16 cellular contexts compared by ENCODE assay signal in the genomic region with DNA sequence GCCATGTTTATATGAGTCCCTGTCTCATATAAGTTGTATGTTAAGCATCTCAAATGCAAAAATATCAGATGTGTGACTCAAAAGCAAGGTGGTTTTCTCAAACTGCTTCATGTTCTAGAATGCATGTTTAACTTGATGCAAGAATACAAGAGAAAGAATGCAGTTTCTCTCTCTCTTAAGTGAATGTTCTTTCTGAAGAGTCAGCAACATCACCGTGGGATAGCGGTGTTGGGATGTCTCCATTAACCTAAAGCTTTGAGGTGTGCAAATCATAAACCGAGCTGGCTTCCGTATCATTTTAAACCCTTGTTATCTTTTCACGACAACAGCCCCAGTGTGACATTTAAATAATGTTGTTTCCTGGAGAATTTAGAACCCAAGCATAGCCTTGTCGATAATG. TPM values are rescaled to one million over a fixed set of nuclear protein-coding genes. Genes with fewer than 3 reads are reported as not detected.
DNase-seq lines count a peak whose midpoint lies in the region; ATAC-seq, FAIRE-seq and TF ChIP-seq lines count a peak whose summit lies in the region.
"Had no signal": no experiment of that assay in that cellular context is flagged by ENCODE, and none has a peak within 500 bp of the region (broad histone marks: within the 10 kb centered on the region; RNA-seq: fewer than 3 reads in every experiment).

No MANE protein-coding gene starts in this region.

- no peaks in the 10 kb centered on the region for H3K36me3 Mint-ChIP-seq in mesothelial cell of epicardium
- H3K36me3 Mint-ChIP-seq: CD4-positive, CD25-positive, alpha-beta regulatory T cell; IgD-negative memory B cell had no signal

- DNase-seq in HEK293T (ENCODE audit: extremely low spot score) (no peak), K562 (ENCODE audit: extremely low read depth in 1 of 4, low spot score in 3 of 4) (peak in 1 of 4 experiments; percentile 43), mesothelial cell of epicardium (ENCODE audit: low spot score in 2 of 2, unreplicated experiment in 2 of 2) (no peak), superior temporal gyrus (ENCODE audit: extremely low spot score) (peak; percentile 18), dorsolateral prefrontal cortex (no peak)
- DNase-seq: BE2C; CD4-positive, CD25-positive, alpha-beta regulatory T cell; DMS53; GF-D8; GM23248 had no signal

- H3K4me1 ChIP-seq in K562 (replicated peaks in 1 of 2; ENCODE audit: control insufficient read depth in 2 of 2, insufficient read depth in 2 of 2, low read length in 2 of 2): peaks cover 20 to 46% of the 10 kb centered on the region in 2 experiments

- H3K79me2 ChIP-seq in K562 (ENCODE audit: control insufficient read depth, insufficient read depth, low read length): no peaks in the 10 kb centered on the region

- no peak for FAIRE-seq in K562 (lab: Jason Lieb, UNC)
- FAIRE-seq: A549, H54 had no signal

- peaks cover 49% of the 10 kb centered on the region for H3K4me1 Mint-ChIP-seq in mesothelial cell of epicardium

- H3K9ac ChIP-seq in K562 (ENCODE audit: insufficient read depth in 1 of 2, low read depth in 2 of 2, low read length in 2 of 2): peak overlapping the region in 1 of 2 experiments; percentile 49; a peak in 2 of 4 replicates
- H3K9ac ChIP-seq: GM23248 had no signal

- POLR2A ChIA-PET in HEK293T (lab: Yijun Ruan, JAX) (interaction anchor here (1.1 to 7.4 kb wide), 8 partner anchors 8 to 84 kb away, joined by 3 to 41 read pairs (median 3); a partner anchor contains a TSS), K562 (lab: Yijun Ruan, JAX) (interaction anchor here (0.8 to 2.2 kb wide), 3 partner anchors 19 to 76 kb away, joined by 4 to 5 read pairs (median 4); no protein-coding TSS in a partner anchor)

- ATAC-seq in K562 (peak; percentile 21), GM18517 (IDR thresholded peaks at IDR 0.05; ENCODE audit: unreplicated experiment) (no peak), HG02763 (IDR thresholded peaks at IDR 0.05; ENCODE audit: unreplicated experiment) (no peak)
- ATAC-seq: A549, HCT116 had no signal

- H3K4me3 ChIP-seq in K562: no peak overlapping the region
- no peak overlapping the region for H3K4me3 ChIP-seq in dorsolateral prefrontal cortex
- H3K4me3 ChIP-seq: A549, GM23248 had no signal

- no TSS peak for BruUV-seq in K562 (replicated peaks; lab: Mats Ljungman, UMichigan)

- H3K9me3 ChIP-seq in K562 (replicated peaks; ENCODE audit: control insufficient read depth, insufficient read depth, low read depth, low read length): no peaks in the 10 kb centered on the region
- H3K9me3 ChIP-seq: BE2C had no signal

- H3K36me3 ChIP-seq in K562 (ENCODE audit: control insufficient read depth, insufficient read depth, low read length): no peaks in the 10 kb centered on the region
- H3K36me3 ChIP-seq: BE2C had no signal

- no peaks in the 10 kb centered on the region for H3K9me1 ChIP-seq in K562 (ENCODE audit: control insufficient read depth, insufficient read depth, low read length)

- no peak for TF ChIP-seq CTCF in K562 (IDR thresholded peaks at IDR 0.05 in 2 of 3, conservative IDR thresholded peaks at IDR 0.05 in 1 of 3; ENCODE audit: insufficient read depth in 2 of 3, low read depth in 1 of 3, low read length in 3 of 3)
- no peak for TF ChIP-seq CTCF in mesothelial cell of epicardium (IDR thresholded peaks at IDR 0.05; ENCODE audit: unreplicated experiment)
- TF ChIP-seq CTCF in dorsolateral prefrontal cortex (IDR thresholded peaks at IDR 0.05 in 54 of 56, conservative IDR thresholded peaks at IDR 0.05 in 2 of 56; ENCODE audit: low read depth in 1 of 56, partially characterized antibody in 56 of 56): no peak

- peak overlapping the region; percentile 96 for H2AFZ ChIP-seq in K562 (ENCODE audit: low read depth, low read length)
- H2AFZ ChIP-seq: GM23248 had no signal

- peak overlapping the region; percentile 47 for H3K27ac Mint-ChIP-seq in mesothelial cell of epicardium
- H3K27ac Mint-ChIP-seq: CD4-positive, CD25-positive, alpha-beta regulatory T cell; IgD-negative memory B cell had no signal

- H4K20me1 ChIP-seq in K562 (replicated peaks; ENCODE audit: control insufficient read depth, insufficient read depth, low read length): no peaks in the 10 kb centered on the region

- TF ChIP-seq RAD21 in K562 (CRISPR knock-in tag; conservative IDR thresholded peaks at IDR 0.05 in 1 of 2, IDR thresholded peaks at IDR 0.05 in 1 of 2): no peak

- no peak for TF ChIP-seq EP300 in K562 (IDR thresholded peaks at IDR 0.05; ENCODE audit: low read length)

- H3K27ac ChIP-seq in K562 (ENCODE audit: extremely low read depth, low read depth, low read length) (peak overlapping the region; percentile 51; the same call in 2 of the 3 replicates), dorsolateral prefrontal cortex (peak overlapping the region in 9 of 59 donors; percentile 8 to 99 (median 52))
- H3K27ac ChIP-seq: GM23248 had no signal

- no peaks in the 10 kb centered on the region for H3K27me3 ChIP-seq in K562 (ENCODE audit: control insufficient read depth in 2 of 2, insufficient read depth in 2 of 2, low read length in 2 of 2)
- H3K27me3 ChIP-seq in dorsolateral prefrontal cortex: no peaks in the 10 kb centered on the region
- H3K27me3 ChIP-seq: BE2C had no signal

- H3K4me3 Mint-ChIP-seq in mesothelial cell of epicardium: no peak overlapping the region
- H3K4me3 Mint-ChIP-seq: CD4-positive, CD25-positive, alpha-beta regulatory T cell; IgD-negative memory B cell had no signal

- in situ Hi-C loops in K562 (cut with MboI): no loop called here

- TF ChIP-seq POLR2A in K562 (conservative IDR thresholded peaks at IDR 0.05): no peak

- intact Hi-C loops in K562 (cut with micrococcal nuclease) (no loop called here), dorsolateral prefrontal cortex (cut with DNase I) (no loop called here)

- H3K27me3 Mint-ChIP-seq in mesothelial cell of epicardium (ENCODE audit: low read depth): no peaks in the 10 kb centered on the region

- CTCF ChIA-PET in HEK293T (lab: Yijun Ruan, JAX): interaction anchor here (0.9 kb wide), 1 partner anchor 14 kb away, joined by 3 read pairs; no protein-coding TSS in a partner anchor
- CTCF ChIA-PET in K562 (lab: Yijun Ruan, JAX; ENCODE audit: low intra/inter-chr PET ratio): no interaction called here

- no peaks in the 10 kb centered on the region for H3K9me3 Mint-ChIP-seq in mesothelial cell of epicardium
- H3K9me3 Mint-ChIP-seq: CD4-positive, CD25-positive, alpha-beta regulatory T cell had no signal

- peak overlapping the region; percentile 39 for H3K4me2 ChIP-seq in K562 (ENCODE audit: insufficient read depth, low read length)
- H3K4me2 ChIP-seq: A549 had no signal

- 6% methylated on average over 6 of the region's 6 CpGs for WGBS in K562 (ENCODE audit: insufficient coverage, low coverage, missing lambda C conversion rate)

TF ChIP-seq in HEK293T, 16 proteins besides CTCF, POLR2A, EP300 and RAD21:
- TF ChIP-seq SP1 (IDR thresholded peaks at IDR 0.05) (no peak), LEF1 (IDR thresholded peaks at IDR 0.05; ENCODE audit: borderline replicate concordance) (0 out of 2 replicates have a peak, but pooled peaks have one; percentile 20)

TF ChIP-seq in K562, 482 proteins besides CTCF, POLR2A, EP300 and RAD21 (continues in another document):
- TF ChIP-seq FOXJ2 (tag; IDR thresholded peaks at IDR 0.05) (0 out of 2 replicates have a peak, but pooled peaks have one; percentile 33), ZNF780A (CRISPR knock-in tag; IDR thresholded peaks at IDR 0.05) (no peak), NCOA4 (IDR thresholded peaks at IDR 0.05; ENCODE audit: partially characterized antibody) (no peak), EHMT2 (IDR thresholded peaks at IDR 0.05) (0 out of 2 replicates have a peak, but pooled peaks have one; percentile 15)
- TF ChIP-seq, protein P1, sequence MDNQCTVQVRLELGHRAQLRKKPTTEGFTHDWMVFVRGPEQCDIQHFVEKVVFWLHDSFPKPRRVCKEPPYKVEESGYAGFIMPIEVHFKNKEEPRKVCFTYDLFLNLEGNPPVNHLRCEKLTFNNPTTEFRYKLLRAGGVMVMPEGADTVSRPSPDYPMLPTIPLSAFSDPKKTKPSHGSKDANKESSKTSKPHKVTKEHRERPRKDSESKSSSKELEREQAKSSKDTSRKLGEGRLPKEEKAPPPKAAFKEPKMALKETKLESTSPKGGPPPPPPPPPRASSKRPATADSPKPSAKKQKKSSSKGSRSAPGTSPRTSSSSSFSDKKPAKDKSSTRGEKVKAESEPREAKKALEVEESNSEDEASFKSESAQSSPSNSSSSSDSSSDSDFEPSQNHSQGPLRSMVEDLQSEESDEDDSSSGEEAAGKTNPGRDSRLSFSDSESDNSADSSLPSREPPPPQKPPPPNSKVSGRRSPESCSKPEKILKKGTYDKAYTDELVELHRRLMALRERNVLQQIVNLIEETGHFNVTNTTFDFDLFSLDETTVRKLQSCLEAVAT (IDR thresholded peaks at IDR 0.05): no peak

RNA-seq across cellular contexts. Expression of a gene that starts 48.4 kb away (rescaled TPM):
- total RNA-seq in K562 (2011; cell fraction: chromatin; rRNA removed; ENCODE audit: low replicate concordance): 26.2 and 82.6 TPM in 2 replicates
- 15.0 and 20.9 TPM in 2 replicates for total RNA-seq in K562 (2011; cell fraction: nucleolus; rRNA removed)
- 28.7 and 45.3 TPM in 2 replicates for total RNA-seq in K562 (2011; cell fraction: nucleoplasm; rRNA removed)
- total RNA-seq in K562 (2014; rRNA removed): 15.3 and 16.1 TPM in 2 replicates
- 25.0 and 28.0 TPM in 2 replicates for total RNA-seq in K562 (2014; rRNA removed; fragmentation: Illumina TruSeq; extraction: Trizol)
- total RNA-seq in K562 (2015; rRNA removed; fragmentation: Illumina TruSeq; extraction: Trizol): 23.1 and 26.5 TPM in 2 replicates
- 15.6 and 18.6 TPM in 2 replicates for total RNA-seq in K562 (2021)
- 48.0 and 66.5 TPM in 2 replicates for polyA plus RNA-seq in K562 (2011; rRNA removed)
- polyA plus RNA-seq in K562 (2011; cell fraction: cytosol; rRNA removed): 12.4 and 31.8 TPM in 2 replicates
- 84.2 and 119 TPM in 2 replicates for polyA plus RNA-seq in K562 (2011; cell fraction: nucleus; rRNA removed)
- polyA plus RNA-seq in K562 (2012): 14.6 and 30.8 TPM in 2 replicates
- 20.5 and 22.9 TPM in 2 replicates for polyA plus RNA-seq in K562 (2014; fragmentation: Illumina TruSeq; extraction: Trizol)
- polyA plus RNA-seq in K562 (2014; fragmentation: Nextera tagmentation; extraction: Ambion mirVana): 10 to 100 TPM in 1 of 2 experiments, 1 to 10 TPM in 1; 8.8 to 10.4 TPM
- polyA plus RNA-seq in K562 (2014; rRNA removed): 24.3 and 29.5 TPM in 2 replicates
- polyA minus RNA-seq in K562 (2011; rRNA and poly(A)+ RNA removed): 27.7 and 45.5 TPM in 2 replicates
- 10.1 and 19.2 TPM in 2 replicates for polyA minus RNA-seq in K562 (2011; cell fraction: cytosol; rRNA and poly(A)+ RNA removed)
- 19.0 and 38.9 TPM in 2 replicates for polyA minus RNA-seq in K562 (2011; cell fraction: nucleus; rRNA and poly(A)+ RNA removed)
- 66.0 to 69.8 TPM (median 66.1 TPM) in 3 replicates for total RNA-seq in mesothelial cell of epicardium
- 100 to 1,000 TPM in 34 of 120 experiments, 10 to 100 TPM in 86; 27.7 to 158 (median 75.1) TPM for total RNA-seq in dorsolateral prefrontal cortex
